In genomic region chr20:57663681-57664451, GRCh38 we compare ENCODE assay signal across 26 cellular contexts. TPM values are rescaled to one million over a fixed set of nuclear protein-coding genes. Genes with fewer than 3 reads are reported as not detected.
DNase-seq lines count a peak whose midpoint lies in the region; ATAC-seq and TF ChIP-seq lines count a peak whose summit lies in the region.
"Had no signal": no experiment of that assay in that cellular context is flagged by ENCODE, and none has a peak within 500 bp of the region (broad histone marks: within the 10 kb centered on the region; RNA-seq: fewer than 3 reads in every experiment).

No MANE protein-coding gene starts in this region.

- H3K36me3 ChIP-seq in lower lobe of right lung (peaks cover 5% of the 10 kb centered on the region), uterus (no peaks in the 10 kb centered on the region)
- H3K36me3 ChIP-seq: adrenal gland had no signal

- intact Hi-C loops in dorsolateral prefrontal cortex (cut with DNase I) (no loop called here), lower lobe of right lung (cut with DNase I) (no loop called here), uterus (cut with DNase I; ENCODE audit: low total_unique reads) (no loop called here)

- H3K27ac Mint-ChIP-seq in activated naive CD8-positive, alpha-beta T cell treated with anti-CD3 and anti-CD28 coated beads, Interleukin-2, amount 10 ng/mL, durations not matched to agents 7 days and 5 days = no peak overlapping the region
- H3K27ac Mint-ChIP-seq in activated naive CD8-positive, alpha-beta T cell treated with anti-CD3 and anti-CD28 coated beads for 36 hours = no peak overlapping the region
- H3K27ac Mint-ChIP-seq: activated CD8-positive, alpha-beta T cell treated with anti-CD3 and anti-CD28 coated beads, Interleukin-2, amount 10 ng/mL, durations not matched to agents 7 days and 5 days; activated T-helper 1 cell treated with anti-CD3 and anti-CD28 coated beads, Interleukin-12 subunit alpha, Interleukin-12 subunit beta, Interleukin-2, Interleukin-4 antibody, amounts not matched to agents 30 ng/mL and 10 ng/mL and 1 ng/mL, durations not matched to agents 14 hours and 24 hours and 36 hours; CD8-positive, alpha-beta memory T cell had no signal

- H3K4me3 ChIP-seq in dorsolateral prefrontal cortex = no peak overlapping the region
- no peak overlapping the region for H3K4me3 ChIP-seq in lower lobe of right lung
- no peak overlapping the region for H3K4me3 ChIP-seq in uterus
- H3K4me3 ChIP-seq: adrenal gland, GM23338, smooth muscle cell had no signal

- H3K27me3 Mint-ChIP-seq in activated naive CD8-positive, alpha-beta T cell treated with anti-CD3 and anti-CD28 coated beads, Interleukin-2, amount 10 ng/mL, durations not matched to agents 7 days and 5 days = no peaks in the 10 kb centered on the region
- no peaks in the 10 kb centered on the region for H3K27me3 Mint-ChIP-seq in activated naive CD8-positive, alpha-beta T cell treated with anti-CD3 and anti-CD28 coated beads for 36 hours
- H3K27me3 Mint-ChIP-seq: naive B cell had no signal

- peak; percentile 27 for DNase-seq in activated naive CD8-positive, alpha-beta T cell treated with anti-CD3 and anti-CD28 coated beads, Interleukin-2, amount 10 ng/mL, durations not matched to agents 7 days and 5 days
- no peak for DNase-seq in activated naive CD8-positive, alpha-beta T cell treated with anti-CD3 and anti-CD28 coated beads for 36 hours
- DNase-seq in dorsolateral prefrontal cortex = peak in 6 of 10 donors; percentile 19 to 39 (median 30)
- DNase-seq in lower lobe of right lung = peak; percentile 39
- peak; percentile 11 to 14 for DNase-seq in uterus
- no peak for DNase-seq in HUDEP-2 (lab: John Stamatoyannopoulos, UW; ENCODE audit: unreplicated experiment in 76 of 76)
- DNase-seq: activated CD8-positive, alpha-beta T cell treated with anti-CD3 and anti-CD28 coated beads, Interleukin-2, amount 10 ng/mL, durations not matched to agents 7 days and 5 days; DMS79; erythroblast; mammary epithelial cell; naive B cell; NCI-H2029 treated with DMSO at 0.1 percent for 48 hours; SIG-M5; stimulated activated CD4-positive, alpha-beta T cell treated with anti-CD3 and anti-CD28 coated beads, Interleukin-4, amount 100 ng/mL, for 4 hours; T-helper 1 cell had no signal

- no peak for TF ChIP-seq POLR2A in uterus (IDR thresholded peaks at IDR 0.05)

- no peaks in the 10 kb centered on the region for H3K36me3 Mint-ChIP-seq in activated naive CD8-positive, alpha-beta T cell treated with anti-CD3 and anti-CD28 coated beads, Interleukin-2, amount 10 ng/mL, durations not matched to agents 7 days and 5 days
- no peaks in the 10 kb centered on the region for H3K36me3 Mint-ChIP-seq in activated naive CD8-positive, alpha-beta T cell treated with anti-CD3 and anti-CD28 coated beads for 36 hours
- H3K36me3 Mint-ChIP-seq: naive B cell had no signal

- no peak overlapping the region for H3K4me3 Mint-ChIP-seq in activated naive CD8-positive, alpha-beta T cell treated with anti-CD3 and anti-CD28 coated beads, Interleukin-2, amount 10 ng/mL, durations not matched to agents 7 days and 5 days
- no peak overlapping the region for H3K4me3 Mint-ChIP-seq in activated naive CD8-positive, alpha-beta T cell treated with anti-CD3 and anti-CD28 coated beads for 36 hours
- H3K4me3 Mint-ChIP-seq: activated CD8-positive, alpha-beta T cell treated with anti-CD3 and anti-CD28 coated beads, Interleukin-2, amount 10 ng/mL, durations not matched to agents 7 days and 5 days; activated T-helper 1 cell treated with anti-CD3 and anti-CD28 coated beads, Interleukin-12 subunit alpha, Interleukin-12 subunit beta, Interleukin-2, Interleukin-4 antibody, amounts not matched to agents 30 ng/mL and 10 ng/mL and 1 ng/mL, durations not matched to agents 14 hours and 24 hours and 36 hours; CD8-positive, alpha-beta memory T cell; GM23338 had no signal

- H3K9me3 ChIP-seq in lower lobe of right lung (no peaks in the 10 kb centered on the region), uterus (no peaks in the 10 kb centered on the region)
- H3K9me3 ChIP-seq: adrenal gland had no signal

- H3K27me3 ChIP-seq in dorsolateral prefrontal cortex = no peaks in the 10 kb centered on the region
- no peaks in the 10 kb centered on the region for H3K27me3 ChIP-seq in lower lobe of right lung (ENCODE audit: low read depth)
- H3K27me3 ChIP-seq in uterus = no peaks in the 10 kb centered on the region
- H3K27me3 ChIP-seq: adrenal gland had no signal

- H3K4me1 ChIP-seq in lower lobe of right lung = peaks cover 14% of the 10 kb centered on the region
- peaks cover 0 to 8% of the 10 kb centered on the region in 2 donors for H3K4me1 ChIP-seq in uterus
- H3K4me1 ChIP-seq: adrenal gland had no signal

- H3K27ac ChIP-seq in dorsolateral prefrontal cortex = no peak overlapping the region
- no peak overlapping the region for H3K27ac ChIP-seq in lower lobe of right lung
- no peak overlapping the region for H3K27ac ChIP-seq in uterus
- H3K27ac ChIP-seq: adrenal gland, KMS-11, parathyroid adenoma had no signal

- no peak for ATAC-seq in activated naive CD8-positive, alpha-beta T cell treated with anti-CD3 and anti-CD28 coated beads, Interleukin-2, amount 10 ng/mL, durations not matched to agents 7 days and 5 days (ENCODE audit: low read depth)
- ATAC-seq in lower lobe of right lung (no peak), HG02763 (IDR thresholded peaks at IDR 0.05; ENCODE audit: unreplicated experiment) (no peak), HG02981 (IDR thresholded peaks at IDR 0.05; ENCODE audit: unreplicated experiment) (no peak)
- ATAC-seq: activated CD8-positive, alpha-beta T cell treated with anti-CD3 and anti-CD28 coated beads, Interleukin-2, amount 10 ng/mL, durations not matched to agents 7 days and 5 days had no signal

- TF ChIP-seq CTCF in dorsolateral prefrontal cortex (IDR thresholded peaks at IDR 0.05 in 54 of 56, conservative IDR thresholded peaks at IDR 0.05 in 2 of 56; ENCODE audit: low read depth in 1 of 56, partially characterized antibody in 56 of 56) = no peak
- TF ChIP-seq CTCF in lower lobe of right lung (IDR thresholded peaks at IDR 0.05) = no peak
- no peak for TF ChIP-seq CTCF in uterus (IDR thresholded peaks at IDR 0.05)

- peaks cover 4% of the 10 kb centered on the region for H3K9me3 Mint-ChIP-seq in activated naive CD8-positive, alpha-beta T cell treated with anti-CD3 and anti-CD28 coated beads, Interleukin-2, amount 10 ng/mL, durations not matched to agents 7 days and 5 days
- H3K9me3 Mint-ChIP-seq in activated naive CD8-positive, alpha-beta T cell treated with anti-CD3 and anti-CD28 coated beads for 36 hours = no peaks in the 10 kb centered on the region
- H3K9me3 Mint-ChIP-seq: activated T-helper 1 cell treated with anti-CD3 and anti-CD28 coated beads, Interleukin-12 subunit alpha, Interleukin-12 subunit beta, Interleukin-2, Interleukin-4 antibody, amounts not matched to agents 30 ng/mL and 10 ng/mL and 1 ng/mL, durations not matched to agents 14 hours and 24 hours and 36 hours; CD8-positive, alpha-beta memory T cell; GM23338; naive B cell had no signal

- POLR2A ChIA-PET in activated naive CD8-positive, alpha-beta T cell treated with anti-CD3 and anti-CD28 coated beads, Interleukin-2, amount 10 ng/mL, durations not matched to agents 7 days and 5 days (lab: Charles Lee) = no interaction called here

- peaks cover 6% of the 10 kb centered on the region for H3K4me1 Mint-ChIP-seq in activated naive CD8-positive, alpha-beta T cell treated with anti-CD3 and anti-CD28 coated beads, Interleukin-2, amount 10 ng/mL, durations not matched to agents 7 days and 5 days
- peaks cover 19% of the 10 kb centered on the region for H3K4me1 Mint-ChIP-seq in activated naive CD8-positive, alpha-beta T cell treated with anti-CD3 and anti-CD28 coated beads for 36 hours

RNA-seq across cellular contexts. Expression of gene ZBP1, which starts 43.6 kb away (rescaled TPM):
- total RNA-seq in activated naive CD8-positive, alpha-beta T cell treated with anti-CD3 and anti-CD28 coated beads, Interleukin-2, amount 10 ng/mL, durations not matched to agents 7 days and 5 days = 10 to 100 TPM; 27.5 to 28.5 TPM
- total RNA-seq in activated naive CD8-positive, alpha-beta T cell treated with anti-CD3 and anti-CD28 coated beads for 36 hours = 1 to 10 TPM in 1 of 2 experiments, under 1 TPM in 1; 0.68 to 1.2 TPM
- 1 to 10 TPM in 11 of 120 experiments, under 1 TPM in 22, not detected in 87; 0.20 to 2.4 (median 0.79) TPM for total RNA-seq in dorsolateral prefrontal cortex
- 5.8 TPM for total RNA-seq in lower lobe of right lung
- under 1 TPM in 1 of 4 donors, not detected in 3; 0.46 TPM for total RNA-seq in uterus
- total RNA-seq: bronchial epithelial cell, GM23338, mammary epithelial cell, NCI-H460, smooth muscle cell had no signal

RNA-seq across cellular contexts. Expression of gene PMEPA1, which starts 45.9 kb away (rescaled TPM):
- total RNA-seq in activated naive CD8-positive, alpha-beta T cell treated with anti-CD3 and anti-CD28 coated beads, Interleukin-2, amount 10 ng/mL, durations not matched to agents 7 days and 5 days = 1 to 10 TPM; 4.9 to 5.0 TPM
- 1 to 10 TPM; 1.0 to 1.7 TPM for total RNA-seq in activated naive CD8-positive, alpha-beta T cell treated with anti-CD3 and anti-CD28 coated beads for 36 hours
- 10 to 100 TPM; 22.0 to 55.2 (median 36.7) TPM for total RNA-seq in dorsolateral prefrontal cortex
- 26.9 TPM for total RNA-seq in lower lobe of right lung
- total RNA-seq in uterus = 10 to 100 TPM in 3 of 4 donors, 1 to 10 TPM in 1; 5.6 to 51.9 (median 33.5) TPM

Comparison
In these comparisons a context has a peak if more than half of its experiments do, and no peak if none do; other contexts are left out.
1. DNase-seq: peak in activated naive CD8-positive, alpha-beta T cell treated with anti-CD3 and anti-CD28 coated beads, Interleukin-2, amount 10 ng/mL, durations not matched to agents 7 days and 5 days (single experiment), dorsolateral prefrontal cortex (6 of 10), lower lobe of right lung (single experiment) and uterus (2 of 2); none in activated naive CD8-positive, alpha-beta T cell treated with anti-CD3 and anti-CD28 coated beads for 36 hours (single experiment) and HUDEP-2 (0 of 76).